Comparison of ENCODE assay signal across 26 cellular contexts in genomic region chr11:129067454-129067853, GRCh38.
"Had no signal": no experiment of that assay in that cellular context is flagged by ENCODE, and none has a peak within 500 bp of the region (broad histone marks: within the 10 kb centered on the region; RNA-seq: fewer than 3 reads in every experiment).

No MANE protein-coding gene starts in this region.

- H3K36me3 Mint-ChIP-seq: natural killer cell treated with Interleukin-12 subunit alpha and Interleukin-12 subunit beta and Interleukin-15 and Interleukin-18, amount 100 ng/mL, for 72 hours had no signal

- H3K4me1 ChIP-seq: colonic mucosa, gastroesophageal sphincter, left ventricle myocardium inferior, lower lobe of right lung, neural progenitor cell, right atrium auricular region, sigmoid colon, testis, tibial nerve had no signal

- H3K27me3 Mint-ChIP-seq: natural killer cell treated with Interleukin-12 subunit alpha and Interleukin-12 subunit beta and Interleukin-15 and Interleukin-18, amount 100 ng/mL, for 72 hours; stimulated activated naive B cell treated with anti-CD40 and anti-IgM and Interleukin-4, amounts not matched to agents 10 μg/mL and 1 μg/mL and 100 μg/mL, for 72 hours; stimulated activated naive CD8-positive, alpha-beta T cell treated with anti-CD3 and anti-CD28 coated beads, Interleukin-15, amount 100 ng/mL, for 72 hours had no signal

- H3K27ac ChIP-seq: colonic mucosa, gastroesophageal sphincter, left ventricle myocardium inferior, lower lobe of right lung, neural progenitor cell, ovary, right atrium auricular region, sigmoid colon, skin epidermis, testis, tibial nerve had no signal

- H3K4me3 Mint-ChIP-seq: endodermal cell; immature natural killer cell; natural killer cell treated with Interleukin-12 subunit alpha and Interleukin-12 subunit beta and Interleukin-15 and Interleukin-18, amount 100 ng/mL, for 72 hours; neural progenitor cell; stimulated activated naive B cell treated with anti-CD40 and anti-IgM and Interleukin-4, amounts not matched to agents 10 μg/mL and 1 μg/mL and 100 μg/mL, for 72 hours; stimulated activated naive CD8-positive, alpha-beta T cell treated with anti-CD3 and anti-CD28 coated beads, Interleukin-15, amount 100 ng/mL, for 72 hours had no signal

- H3K36me3 ChIP-seq: colonic mucosa, neural progenitor cell, ovary had no signal

- H3K4me3 ChIP-seq: colonic mucosa, gastroesophageal sphincter, left ventricle myocardium inferior, lower lobe of right lung, neural progenitor cell, ovary, right atrium auricular region, sigmoid colon, skin epidermis, testis, tibial nerve had no signal

- H2AFZ ChIP-seq: neural progenitor cell had no signal

- H3K9me3 Mint-ChIP-seq: endodermal cell; immature natural killer cell; natural killer cell treated with Interleukin-12 subunit alpha and Interleukin-12 subunit beta and Interleukin-15 and Interleukin-18, amount 100 ng/mL, for 72 hours; neural progenitor cell; stimulated activated naive B cell treated with anti-CD40 and anti-IgM and Interleukin-4, amounts not matched to agents 10 μg/mL and 1 μg/mL and 100 μg/mL, for 72 hours; stimulated activated naive CD8-positive, alpha-beta T cell treated with anti-CD3 and anti-CD28 coated beads, Interleukin-15, amount 100 ng/mL, for 72 hours had no signal

- H3K4me2 ChIP-seq: neural progenitor cell had no signal

- H3K27me3 ChIP-seq: colonic mucosa, gastroesophageal sphincter, neural progenitor cell, ovary, right atrium auricular region, sigmoid colon, testis, tibial nerve had no signal

- H3K4me1 Mint-ChIP-seq: endodermal cell; immature natural killer cell; neural progenitor cell; stimulated activated naive B cell treated with anti-CD40 and anti-IgM and Interleukin-4, amounts not matched to agents 10 μg/mL and 1 μg/mL and 100 μg/mL, for 72 hours; stimulated activated naive CD8-positive, alpha-beta T cell treated with anti-CD3 and anti-CD28 coated beads, Interleukin-15, amount 100 ng/mL, for 72 hours had no signal

- H3K9me3 ChIP-seq: colonic mucosa, gastroesophageal sphincter, left ventricle myocardium inferior, lower lobe of right lung, ovary, right atrium auricular region, sigmoid colon, testis, tibial nerve had no signal

- DNase-seq: colonic mucosa; dermis blood vessel endothelial cell; effector CD4-positive, alpha-beta T cell; endodermal cell; glutamatergic neuron; immature natural killer cell; kidney; left cardiac atrium; left ventricle myocardium inferior; lower lobe of right lung; mesenchymal stem cell; midbrain; nucleus accumbens; ovary; sigmoid colon; stimulated activated CD4-positive, alpha-beta T cell treated with anti-CD3 and anti-CD28 coated beads, Interleukin-2, amount 100 ng/mL, for 24 hours; stimulated activated CD4-positive, alpha-beta T cell treated with anti-CD3 and anti-CD28 coated beads, Interleukin-4, amount 100 ng/mL, for 4 hours; stimulated activated naive B cell treated with anti-CD40 and anti-IgM and Interleukin-4, amounts not matched to agents 10 μg/mL and 1 μg/mL and 100 μg/mL, for 72 hours; stimulated activated naive CD8-positive, alpha-beta T cell treated with anti-CD3 and anti-CD28 coated beads, Interleukin-15, amount 100 ng/mL, for 72 hours; testis had no signal

- ATAC-seq: gastroesophageal sphincter; left cardiac atrium; lower lobe of right lung; natural killer cell treated with Interleukin-12 subunit alpha and Interleukin-12 subunit beta and Interleukin-15 and Interleukin-18, amount 100 ng/mL, for 72 hours; stimulated activated naive B cell treated with anti-CD40 and anti-IgM and Interleukin-4, amounts not matched to agents 10 μg/mL and 1 μg/mL and 100 μg/mL, for 72 hours; stimulated activated naive CD8-positive, alpha-beta T cell treated with anti-CD3 and anti-CD28 coated beads, Interleukin-15, amount 100 ng/mL, for 72 hours had no signal

- H3K27ac Mint-ChIP-seq: endodermal cell; immature natural killer cell; natural killer cell treated with Interleukin-12 subunit alpha and Interleukin-12 subunit beta and Interleukin-15 and Interleukin-18, amount 100 ng/mL, for 72 hours; neural progenitor cell; stimulated activated naive B cell treated with anti-CD40 and anti-IgM and Interleukin-4, amounts not matched to agents 10 μg/mL and 1 μg/mL and 100 μg/mL, for 72 hours had no signal

- H3K9ac ChIP-seq: neural progenitor cell had no signal
